In the genomic region with DNA sequence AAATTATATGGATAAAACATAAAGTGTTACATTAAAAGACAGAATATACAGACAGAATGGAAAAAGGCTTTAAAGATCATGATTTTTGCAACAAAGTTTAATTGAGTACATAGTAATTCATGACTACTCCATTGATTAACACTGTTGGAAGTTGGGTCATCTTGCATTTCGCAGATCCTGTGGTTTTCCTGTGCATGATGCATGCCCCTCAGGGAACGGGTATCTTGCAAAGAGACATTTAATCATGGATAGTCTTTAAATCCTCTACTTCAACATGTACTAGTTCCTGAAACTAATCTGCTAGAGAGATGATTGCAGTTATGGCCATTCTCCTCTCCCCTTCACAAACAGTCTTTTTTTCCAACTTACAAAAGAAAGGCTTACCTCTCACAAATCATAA, we compare ENCODE assay signal across 25 cellular contexts.
A peak's percentile ranks its signal among the peaks of the same experiment; 100 is the strongest.
DNase-seq lines count a peak whose midpoint lies in the region; ATAC-seq and TF ChIP-seq lines count a peak whose summit lies in the region.
"Had no signal": no experiment of that assay in that cellular context is flagged by ENCODE, and none has a peak within 500 bp of the region (broad histone marks: within the 10 kb centered on the region; RNA-seq: fewer than 3 reads in every experiment).

No MANE protein-coding gene starts in this region.

- CTCF ChIA-PET in PC-3 (lab: Charles Lee), result no interaction called here

- TF ChIP-seq CTCF in PC-3 (conservative IDR thresholded peaks at IDR 0.05; ENCODE audit: low read depth, low read length), result no peak
- no peak for TF ChIP-seq CTCF in cardiac fibroblast (IDR thresholded peaks at IDR 0.05; ENCODE audit: low read depth, low read length)
- TF ChIP-seq CTCF in neural progenitor cell (IDR thresholded peaks at IDR 0.05), result no peak

- intact Hi-C loops in PC-3 (cut with micrococcal nuclease), result no loop called here

- peaks cover 32% of the 10 kb centered on the region for H3K4me1 Mint-ChIP-seq in neural progenitor cell
- H3K4me1 Mint-ChIP-seq: CD4-positive, alpha-beta memory T cell had no signal

- no peak for ATAC-seq in PC-3
- ATAC-seq: heart left ventricle, left colon had no signal

- peak overlapping the region; percentile 77 for H3K27ac Mint-ChIP-seq in neural progenitor cell
- H3K27ac Mint-ChIP-seq: CD4-positive, alpha-beta memory T cell; naive B cell had no signal

- no peaks in the 10 kb centered on the region for H3F3A ChIP-seq in PC-3 (ENCODE audit: low read length, unreplicated experiment)
- H3F3A ChIP-seq in neural progenitor cell (ENCODE audit: low read depth), result no peaks in the 10 kb centered on the region

- H3K4me2 ChIP-seq in PC-3 (ENCODE audit: low read length) (no peak overlapping the region), neural progenitor cell (no peak overlapping the region)

- no peak overlapping the region for H3K4me3 ChIP-seq in PC-3 (ENCODE audit: low read length)
- H3K4me3 ChIP-seq in cardiac fibroblast (replicated peaks in 1 of 2; ENCODE audit: low read depth in 2 of 2, low read length in 2 of 2), result no peak overlapping the region
- no peak overlapping the region for H3K4me3 ChIP-seq in neural progenitor cell
- H3K4me3 ChIP-seq: cardiac muscle cell, coronary artery, esophagus muscularis mucosa, heart left ventricle, stomach, tibial nerve had no signal

- H3K9ac ChIP-seq in PC-3 (ENCODE audit: low read length) (no peak overlapping the region), neural progenitor cell (no peak overlapping the region)

- DNase-seq in EH (ENCODE audit: low read depth), result peak; percentile 76
- DNase-seq in PC-3, result peak; percentile 16
- peak; percentile 17 to 59 for DNase-seq in cardiac fibroblast (ENCODE audit: low read depth in 2 of 2)
- DNase-seq in neural progenitor cell (ENCODE audit: low spot score), result no peak
- DNase-seq in medulla oblongata (ENCODE audit: extremely low spot score), result no peak
- DNase-seq in SIG-M5 (lab: John Stamatoyannopoulos, UW), result no peak
- no peak for DNase-seq in SHP77 treated with DMSO at 0.1 percent for 48 hours (lab: John Stamatoyannopoulos, UW)
- no peak for DNase-seq in HT-29 (ENCODE audit: low spot score)
- DNase-seq: activated CD4-positive, CD25-positive, alpha-beta regulatory T cell treated with anti-CD3 and anti-CD28 coated beads, Interleukin-2, amount 50 U/mL, for 72 hours; activated gamma-delta T cell treated with Interleukin-2 at 50 U/mL for 16 hours; AML-193; CD4-positive, alpha-beta memory T cell; GF-D8; heart left ventricle; left colon; naive B cell; NCI-H1048; NCI-H187 treated with DMSO at 0.1 percent for 48 hours; nucleus accumbens; stimulated activated CD8-positive, alpha-beta memory T cell treated with anti-CD3 and anti-CD28 coated beads, Interleukin-4, amount 100 ng/mL, for 48 hours; stomach had no signal

- peaks cover 3% of the 10 kb centered on the region; the same call in 1 of the 2 replicates for H3K4me1 ChIP-seq in PC-3 (ENCODE audit: insufficient read depth, low read length)
- no peaks in the 10 kb centered on the region for H3K4me1 ChIP-seq in neural progenitor cell
- H3K4me1 ChIP-seq: esophagus muscularis mucosa, heart left ventricle, stomach, tibial nerve had no signal

- H3K27me3 ChIP-seq in PC-3 (ENCODE audit: low read length), result no peaks in the 10 kb centered on the region
- no peaks in the 10 kb centered on the region for H3K27me3 ChIP-seq in neural progenitor cell
- H3K27me3 ChIP-seq: cardiac muscle cell, esophagus muscularis mucosa, heart left ventricle, stomach, tibial nerve had no signal

- H3K36me3 ChIP-seq in PC-3 (ENCODE audit: low read depth, low read length) (no peaks in the 10 kb centered on the region), neural progenitor cell (no peaks in the 10 kb centered on the region)
- H3K36me3 ChIP-seq: cardiac muscle cell, esophagus muscularis mucosa, heart left ventricle, stomach, tibial nerve had no signal

- BruUV-seq in PC-3 (replicated peaks; lab: Mats Ljungman, UMichigan), result no TSS peak

- no peaks in the 10 kb centered on the region for H3K9me3 ChIP-seq in PC-3 (ENCODE audit: low read length)
- H3K9me3 ChIP-seq in neural progenitor cell (ENCODE audit: low read depth), result no peaks in the 10 kb centered on the region
- H3K9me3 ChIP-seq: esophagus muscularis mucosa, heart left ventricle, stomach, tibial nerve had no signal

- H2AFZ ChIP-seq in PC-3 (ENCODE audit: low read length), result no peak overlapping the region
- no peak overlapping the region for H2AFZ ChIP-seq in neural progenitor cell (replicated peaks)

- H3K27ac ChIP-seq in PC-3 (ENCODE audit: low read length) (no peak overlapping the region), neural progenitor cell (no peak overlapping the region)
- H3K27ac ChIP-seq: cardiac muscle cell, coronary artery, esophagus muscularis mucosa, heart left ventricle, stomach, tibial nerve had no signal

- H3K79me2 ChIP-seq in PC-3 (ENCODE audit: low read length) (no peaks in the 10 kb centered on the region), neural progenitor cell (ENCODE audit: low read depth) (no peaks in the 10 kb centered on the region)

- no peak overlapping the region for H3K4me3 Mint-ChIP-seq in neural progenitor cell
- H3K4me3 Mint-ChIP-seq: CD4-positive, alpha-beta memory T cell; naive B cell had no signal

- POLR2A ChIA-PET in PC-3 (lab: Charles Lee; ENCODE audit: unreplicated experiment), result no interaction called here

- H3K36me3 Mint-ChIP-seq in neural progenitor cell, result no peaks in the 10 kb centered on the region
- H3K36me3 Mint-ChIP-seq: CD4-positive, alpha-beta memory T cell; naive B cell had no signal

- no peaks in the 10 kb centered on the region for H3K9me2 ChIP-seq in PC-3 (replicated peaks; ENCODE audit: low read length)

- H4K20me1 ChIP-seq in PC-3 (ENCODE audit: low read length), result no peaks in the 10 kb centered on the region
- no peaks in the 10 kb centered on the region for H4K20me1 ChIP-seq in neural progenitor cell (ENCODE audit: low read depth)

- H3K9me3 Mint-ChIP-seq in neural progenitor cell, result peaks cover 2% of the 10 kb centered on the region
- H3K9me3 Mint-ChIP-seq: CD4-positive, alpha-beta memory T cell had no signal

- H3K27me3 Mint-ChIP-seq in neural progenitor cell (ENCODE audit: insufficient read depth, low read depth), result no peaks in the 10 kb centered on the region
- H3K27me3 Mint-ChIP-seq: CD4-positive, alpha-beta memory T cell had no signal

Comparison
In these comparisons a context has a peak if more than half of its experiments do, and no peak if none do; other contexts are left out.
1. DNase-seq: peak in EH (single experiment), PC-3 (single experiment) and cardiac fibroblast (2 of 2); none in neural progenitor cell (single experiment), medulla oblongata (single experiment), SIG-M5 (single experiment), SHP77 treated with DMSO at 0.1 percent for 48 hours (single experiment) and HT-29 (single experiment).